1 cellular context compared by ENCODE assay signal in the genomic region with DNA sequence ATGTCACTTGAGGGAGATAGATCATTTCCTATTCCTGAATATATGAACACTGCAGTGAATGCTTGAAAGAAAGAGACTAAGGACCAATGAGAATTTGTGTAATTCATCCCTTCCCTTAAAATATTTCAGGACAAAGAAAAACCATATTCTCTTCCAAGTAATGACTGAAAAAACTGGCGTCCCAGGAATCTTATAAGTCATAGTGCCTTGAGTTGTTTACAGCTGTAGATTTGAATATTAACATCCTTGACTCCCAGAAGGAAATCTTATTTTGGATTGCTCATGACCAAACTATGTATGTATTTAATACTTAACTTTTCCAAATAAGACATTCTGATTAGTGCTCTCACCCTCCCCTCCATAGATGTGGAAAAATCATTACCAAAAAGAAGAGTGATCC.
A peak's percentile ranks its signal among the peaks of the same experiment; 100 is the strongest.
TF ChIP-seq lines count a peak whose summit lies in the region.

No MANE protein-coding gene starts in this region.

TF ChIP-seq in SK-N-SH, 30 proteins besides CTCF, POLR2A, EP300 and RAD21:
- TF ChIP-seq RFX5 (IDR thresholded peaks at IDR 0.05; ENCODE audit: low read length) (no peak), FOSL2 (IDR thresholded peaks at IDR 0.05; ENCODE audit: borderline replicate concordance, low read depth) (0 out of 2 replicates have a peak, but pooled peaks have one; percentile 3)
